ENCODE assay signal across 18 cellular contexts in the genomic region with DNA sequence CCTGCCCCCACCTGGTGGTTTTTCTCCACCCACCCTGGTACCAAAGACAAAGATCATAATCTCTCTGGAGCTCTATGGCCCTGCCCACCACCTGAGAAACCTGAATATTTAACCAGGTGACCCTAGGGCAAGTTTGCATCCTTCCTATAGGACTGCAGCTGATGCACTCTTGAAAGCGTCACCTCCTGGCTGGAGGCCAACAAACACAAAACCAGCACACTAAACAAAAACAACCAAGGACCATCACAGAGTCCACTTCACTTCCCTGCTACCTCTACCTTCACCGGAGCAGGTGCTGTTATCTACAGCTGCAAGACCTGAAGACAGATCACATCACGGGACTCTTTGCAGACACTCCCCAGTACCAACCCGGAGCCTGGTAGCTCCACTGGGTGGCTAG.
"Had no signal": no experiment of that assay in that cellular context is flagged by ENCODE, and none has a peak within 500 bp of the region (broad histone marks: within the 10 kb centered on the region; RNA-seq: fewer than 3 reads in every experiment).

No MANE protein-coding gene starts in this region.

- DNase-seq: effector memory CD8-positive, alpha-beta T cell; esophagus squamous epithelium; foreskin fibroblast; glutamatergic neuron; immature natural killer cell; left cardiac atrium; left ventricle myocardium inferior; mesenchymal stem cell; naive thymus-derived CD4-positive, alpha-beta T cell; nephron progenitor cell; posterior cingulate gyrus; spleen; stimulated activated CD4-positive, alpha-beta T cell treated with anti-CD3 and anti-CD28 coated beads, Interleukin-15, amount 100 ng/mL, for 24 hours; stimulated activated CD4-positive, alpha-beta T cell treated with anti-CD3 and anti-CD28 coated beads, Interleukin-1b, Interleukin-23, amount 100 ng/mL, for 48 hours; stimulated activated CD4-positive, alpha-beta T cell treated with anti-CD3 and anti-CD28 coated beads, Interleukin-4, amount 100 ng/mL, for 24 hours; tibial artery; upper lobe of left lung; uterus had no signal
